8 cellular contexts compared by ENCODE assay signal in genomic region chr11:96228472-96228871, GRCh38.
DNase-seq lines count a peak whose midpoint lies in the region; ATAC-seq and TF ChIP-seq lines count a peak whose summit lies in the region.

No MANE protein-coding gene starts in this region.

- H3K9me2 ChIP-seq in MM.1S (replicated peaks; ENCODE audit: insufficient read depth, low read length), result no peaks in the 10 kb centered on the region

- DNase-seq in EL (peak; percentile 98), Right ventricle myocardium inferior (ENCODE audit: missing footprints) (no peak), renal cortical epithelial cell (ENCODE audit: low read depth) (peak; percentile 92), MM.1S (no peak)
- DNase-seq in activated CD4-positive, alpha-beta T cell treated with anti-CD3 and anti-CD28 coated beads for 4 hours, result no peak

- no peaks in the 10 kb centered on the region for H4K20me1 ChIP-seq in MM.1S (ENCODE audit: insufficient read depth, low read length)

- peak; percentile 94 for ATAC-seq in SK-N-SH treated with all-trans-retinoic acid at 6 μM for 48 hours
- ATAC-seq in Right ventricle myocardium inferior, result peak; percentile 56
- no peak for ATAC-seq in HG03571 (IDR thresholded peaks at IDR 0.05; ENCODE audit: unreplicated experiment)
- ATAC-seq in HG02759 (IDR thresholded peaks at IDR 0.05; ENCODE audit: unreplicated experiment), result no peak

- no peaks in the 10 kb centered on the region for H3K27me3 ChIP-seq in MM.1S (replicated peaks; ENCODE audit: insufficient read depth, low read length)

- no peaks in the 10 kb centered on the region for H3K36me3 ChIP-seq in MM.1S (replicated peaks; ENCODE audit: insufficient read depth, low read length)

- no peaks in the 10 kb centered on the region for H3F3A ChIP-seq in MM.1S (ENCODE audit: insufficient read depth, low read length)

- intact Hi-C loops in Right ventricle myocardium inferior (cut with DNase I), result no loop called here

- H3K27ac ChIP-seq in MM.1S (ENCODE audit: low read length), result no peak overlapping the region

- no peaks in the 10 kb centered on the region for H3K9me3 ChIP-seq in MM.1S (replicated peaks; ENCODE audit: insufficient read depth, low read length)

- peaks cover 49% of the 10 kb centered on the region for H3K79me2 ChIP-seq in MM.1S (ENCODE audit: low read length)

- TF ChIP-seq CTCF in MM.1S (IDR thresholded peaks at IDR 0.05; ENCODE audit: low read length), result no peak

- no peak overlapping the region for H3K9ac ChIP-seq in MM.1S (ENCODE audit: low read length)

- no peak overlapping the region for H3K4me2 ChIP-seq in MM.1S (ENCODE audit: low read depth, low read length)

- no peaks in the 10 kb centered on the region for H3K4me1 ChIP-seq in MM.1S (ENCODE audit: low read length)

- no peak overlapping the region for H2AFZ ChIP-seq in MM.1S (ENCODE audit: low read length)

- H3K4me3 ChIP-seq in MM.1S (ENCODE audit: low read length), result no peak overlapping the region

TF ChIP-seq in SK-N-SH treated with all-trans-retinoic acid at 6 μM for 48 hours, 23 proteins besides CTCF, POLR2A, EP300 and RAD21:
- TF ChIP-seq SNAI2 (CRISPR knock-in tag; IDR thresholded peaks at IDR 0.05) (peak; percentile 87), CSDC2 (CRISPR knock-in tag; IDR thresholded peaks at IDR 0.05) (0 out of 2 replicates have a peak, but pooled peaks have one; percentile 62), ZNF565 (CRISPR knock-in tag; conservative IDR thresholded peaks at IDR 0.05; ENCODE audit: low read depth) (no peak), TCF4 (CRISPR knock-in tag; IDR thresholded peaks at IDR 0.05; ENCODE audit: borderline replicate concordance) (no peak), ISL1 (CRISPR knock-in tag; IDR thresholded peaks at IDR 0.05) (peak; percentile 37), TOX (CRISPR knock-in tag; IDR thresholded peaks at IDR 0.05; ENCODE audit: borderline replicate concordance) (no peak), ESRRG (CRISPR knock-in tag; IDR thresholded peaks at IDR 0.05) (0 out of 2 replicates have a peak, but pooled peaks have one; percentile 50), ZFP30 (CRISPR knock-in tag; IDR thresholded peaks at IDR 0.05) (no peak), OSR1 (CRISPR knock-in tag; IDR thresholded peaks at IDR 0.05) (no peak), BACH2 (CRISPR knock-in tag; IDR thresholded peaks at IDR 0.05; ENCODE audit: borderline replicate concordance) (no peak), PPARA (CRISPR knock-in tag; IDR thresholded peaks at IDR 0.05; ENCODE audit: borderline replicate concordance) (no peak), ZC3H10 (CRISPR knock-in tag; IDR thresholded peaks at IDR 0.05) (no peak), ZNF70 (CRISPR knock-in tag; IDR thresholded peaks at IDR 0.05) (no peak), ZFP3 (CRISPR knock-in tag; IDR thresholded peaks at IDR 0.05) (peak; percentile 66; the same call in 1 of the 2 replicates), CREB5 (CRISPR knock-in tag; IDR thresholded peaks at IDR 0.05; ENCODE audit: low read depth) (peak; percentile 48; the same call in 1 of the 2 replicates)
- TF ChIP-seq, protein P1, sequence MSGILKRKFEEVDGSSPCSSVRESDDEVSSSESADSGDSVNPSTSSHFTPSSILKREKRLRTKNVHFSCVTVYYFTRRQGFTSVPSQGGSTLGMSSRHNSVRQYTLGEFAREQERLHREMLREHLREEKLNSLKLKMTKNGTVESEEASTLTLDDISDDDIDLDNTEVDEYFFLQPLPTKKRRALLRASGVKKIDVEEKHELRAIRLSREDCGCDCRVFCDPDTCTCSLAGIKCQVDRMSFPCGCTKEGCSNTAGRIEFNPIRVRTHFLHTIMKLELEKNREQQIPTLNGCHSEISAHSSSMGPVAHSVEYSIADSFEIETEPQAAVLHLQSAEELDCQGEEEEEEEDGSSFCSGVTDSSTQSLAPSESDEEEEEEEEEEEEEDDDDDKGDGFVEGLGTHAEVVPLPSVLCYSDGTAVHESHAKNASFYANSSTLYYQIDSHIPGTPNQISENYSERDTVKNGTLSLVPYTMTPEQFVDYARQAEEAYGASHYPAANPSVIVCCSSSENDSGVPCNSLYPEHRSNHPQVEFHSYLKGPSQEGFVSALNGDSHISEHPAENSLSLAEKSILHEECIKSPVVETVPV (CRISPR knock-in tag; IDR thresholded peaks at IDR 0.05), result no peak

Comparison
In these comparisons a context has a peak if more than half of its experiments do, and no peak if none do; other contexts are left out.
1. DNase-seq: peak in EL (single experiment) and renal cortical epithelial cell (single experiment); none in Right ventricle myocardium inferior (single experiment), MM.1S (single experiment) and activated CD4-positive, alpha-beta T cell treated with anti-CD3 and anti-CD28 coated beads for 4 hours (0 of 2).
2. ATAC-seq: peak in SK-N-SH treated with all-trans-retinoic acid at 6 μM for 48 hours (single experiment) and Right ventricle myocardium inferior (single experiment); none in HG03571 (single experiment) and HG02759 (single experiment).